10 cellular contexts compared by ENCODE assay signal in the genomic region with DNA sequence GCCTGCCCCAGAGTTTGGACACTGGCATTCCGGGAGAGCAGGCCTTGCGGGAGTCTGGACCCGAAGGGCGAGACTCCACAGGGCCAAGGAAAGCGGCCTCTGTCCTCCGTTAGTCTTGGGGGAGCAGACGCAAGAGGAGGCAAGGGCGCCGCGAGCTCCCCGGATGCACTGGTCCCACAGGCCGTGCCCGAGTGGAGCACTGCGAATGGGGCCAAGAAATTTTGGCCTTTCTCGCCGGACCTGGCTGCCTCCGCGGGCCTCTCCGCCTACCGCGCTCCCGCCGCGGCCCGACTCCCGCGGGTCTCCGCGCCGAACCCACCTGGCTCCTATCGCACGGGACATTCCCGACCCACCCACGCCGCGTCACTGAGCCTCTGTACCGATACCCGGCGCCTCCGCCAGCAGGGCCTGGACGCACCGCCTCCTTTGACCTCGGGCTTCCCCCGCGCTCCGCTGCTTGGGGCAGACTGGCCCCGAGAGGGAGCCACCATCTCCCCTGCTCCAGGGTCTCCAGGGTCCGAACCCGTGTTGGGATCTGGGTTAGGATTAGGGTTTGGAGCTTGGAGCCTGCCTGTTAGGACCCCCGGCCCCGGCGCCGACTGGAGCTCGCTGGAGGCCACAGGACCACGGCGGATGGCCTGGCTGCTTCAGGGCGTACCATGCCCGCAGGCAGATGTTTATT. TPM values are rescaled to one million over a fixed set of nuclear protein-coding genes. Genes with fewer than 3 reads are reported as not detected.
DNase-seq lines count a peak whose midpoint lies in the region; ATAC-seq lines count a peak whose summit lies in the region.
"Had no signal": no experiment of that assay in that cellular context is flagged by ENCODE, and none has a peak within 500 bp of the region (broad histone marks: within the 10 kb centered on the region; RNA-seq: fewer than 3 reads in every experiment).

No MANE protein-coding gene starts in this region.

- H3K27ac ChIP-seq in iPS-18a (ENCODE audit: low read length) (no peak overlapping the region), substantia nigra (ENCODE audit: low read depth, low read length, poor library complexity, severe bottlenecking) (no peak overlapping the region)

- DNase-seq in T1000 (lab: John Stamatoyannopoulos, UW) (no peak), substantia nigra (lab: John Stamatoyannopoulos, UW) (no peak), T-helper 2 cell (no peak)
- no peak for DNase-seq in activated CD4-positive, alpha-beta T cell treated with anti-CD3 and anti-CD28 coated beads, Interleukin-2, amount 10 ng/mL, durations not matched to agents 7 days and 5 days
- DNase-seq: stimulated activated CD8-positive, alpha-beta memory T cell treated with anti-CD3 and anti-CD28 coated beads, Interleukin-4, amount 100 ng/mL, for 48 hours had no signal

- H3K9me3 ChIP-seq in iPS-18a (ENCODE audit: control insufficient read depth, low read depth, low read length): no peaks in the 10 kb centered on the region

- peaks cover 2% of the 10 kb centered on the region for H3K9me3 Mint-ChIP-seq in activated CD4-positive, alpha-beta T cell treated with anti-CD3 and anti-CD28 coated beads, Interleukin-2, amount 10 ng/mL, durations not matched to agents 7 days and 5 days

- peaks cover 19% of the 10 kb centered on the region for H3K4me1 ChIP-seq in iPS-18a (ENCODE audit: control insufficient read depth, low read depth, low read length)

- H3K27me3 ChIP-seq in iPS-18a (ENCODE audit: control insufficient read depth, insufficient read depth, low read length): peaks cover 78% of the 10 kb centered on the region

- H3K4me3 Mint-ChIP-seq in activated CD4-positive, alpha-beta T cell treated with anti-CD3 and anti-CD28 coated beads, Interleukin-2, amount 10 ng/mL, durations not matched to agents 7 days and 5 days: no peak overlapping the region

- ATAC-seq in GM19468 (IDR thresholded peaks at IDR 0.05; ENCODE audit: extremely low read depth, unreplicated experiment) (peak; percentile 35), HG03196 (IDR thresholded peaks at IDR 0.05; ENCODE audit: unreplicated experiment) (peak; percentile 43)

- H3K27ac Mint-ChIP-seq in activated CD4-positive, alpha-beta T cell treated with anti-CD3 and anti-CD28 coated beads, Interleukin-2, amount 10 ng/mL, durations not matched to agents 7 days and 5 days: no peak overlapping the region
- H3K27ac Mint-ChIP-seq: nephron had no signal

- no peaks in the 10 kb centered on the region for H3K36me3 ChIP-seq in iPS-18a (ENCODE audit: control insufficient read depth, low read depth, low read length)

- peak overlapping the region; percentile 43; the same call in 1 of the 2 replicates for H3K4me3 ChIP-seq in GM08714 (ENCODE audit: low read length)
- H3K4me3 ChIP-seq in iPS-18a (ENCODE audit: low read length): peak overlapping the region; percentile 59

- H3K4me1 Mint-ChIP-seq in activated CD4-positive, alpha-beta T cell treated with anti-CD3 and anti-CD28 coated beads, Interleukin-2, amount 10 ng/mL, durations not matched to agents 7 days and 5 days: peaks cover 12% of the 10 kb centered on the region

- POLR2A ChIA-PET in activated CD4-positive, alpha-beta T cell treated with anti-CD3 and anti-CD28 coated beads, Interleukin-2, amount 10 ng/mL, durations not matched to agents 7 days and 5 days (lab: Charles Lee): no interaction called here

- H3K9ac ChIP-seq in iPS-18a (ENCODE audit: low read length): no peak overlapping the region

- peaks cover 89% of the 10 kb centered on the region for H3K27me3 Mint-ChIP-seq in activated CD4-positive, alpha-beta T cell treated with anti-CD3 and anti-CD28 coated beads, Interleukin-2, amount 10 ng/mL, durations not matched to agents 7 days and 5 days

- peaks cover 2% of the 10 kb centered on the region for H3K36me3 Mint-ChIP-seq in activated CD4-positive, alpha-beta T cell treated with anti-CD3 and anti-CD28 coated beads, Interleukin-2, amount 10 ng/mL, durations not matched to agents 7 days and 5 days (ENCODE audit: low read depth)

- CTCF ChIA-PET in activated CD4-positive, alpha-beta T cell treated with anti-CD3 and anti-CD28 coated beads, Interleukin-2, amount 10 ng/mL, durations not matched to agents 7 days and 5 days (lab: Charles Lee): no interaction called here

RNA-seq across cellular contexts. Expression of a gene that starts 11.8 kb away (rescaled TPM):
- total RNA-seq in activated CD4-positive, alpha-beta T cell treated with anti-CD3 and anti-CD28 coated beads, Interleukin-2, amount 10 ng/mL, durations not matched to agents 7 days and 5 days: not detected

RNA-seq across cellular contexts. Expression of a gene that starts 15.5 kb away (rescaled TPM):
- 10 to 100 TPM; 41.3 to 46.1 TPM for total RNA-seq in activated CD4-positive, alpha-beta T cell treated with anti-CD3 and anti-CD28 coated beads, Interleukin-2, amount 10 ng/mL, durations not matched to agents 7 days and 5 days
